Comparison of ENCODE assay signal across 11 cellular contexts in the genomic region with DNA sequence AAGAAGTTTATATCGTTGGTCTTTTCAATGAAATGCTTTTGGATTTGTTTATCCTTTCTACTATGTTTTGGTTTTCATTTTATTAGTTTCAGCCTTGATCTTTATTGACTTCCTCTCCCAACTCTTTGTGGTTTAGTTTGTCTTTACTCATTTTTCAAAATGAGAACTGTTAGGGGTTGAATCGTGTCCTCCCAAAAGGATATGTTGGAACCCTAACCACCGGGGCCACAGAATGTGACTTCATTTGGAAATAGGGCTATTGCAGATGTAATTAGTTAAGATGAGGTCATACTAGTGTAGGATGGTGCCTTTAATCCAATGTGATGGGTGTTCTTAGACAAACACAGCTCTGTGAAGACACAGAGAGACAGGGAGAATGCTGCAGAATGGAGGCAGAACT.
"Had no signal": no experiment of that assay in that cellular context is flagged by ENCODE, and none has a peak within 500 bp of the region (broad histone marks: within the 10 kb centered on the region; RNA-seq: fewer than 3 reads in every experiment).

No MANE protein-coding gene starts in this region.

- H3K4me3 Mint-ChIP-seq: activated CD8-positive, alpha-beta T cell treated with anti-CD3 and anti-CD28 coated beads, Interleukin-2, amount 10 ng/mL, durations not matched to agents 7 days and 5 days; stimulated activated naive CD8-positive, alpha-beta T cell treated with anti-CD3 and anti-CD28 coated beads, Interleukin-15, Interleukin-2, amounts not matched to agents 100 ng/mL and 50 ng/mL, for 24 hours had no signal

- H3K4me1 ChIP-seq: adrenal gland, colonic mucosa had no signal

- H3K27ac ChIP-seq: adrenal gland, colonic mucosa, ovary had no signal

- H3K27me3 ChIP-seq: adrenal gland, colonic mucosa, ovary had no signal

- DNase-seq: activated CD8-positive, alpha-beta T cell treated with anti-CD3 and anti-CD28 coated beads, Interleukin-2, amount 10 ng/mL, durations not matched to agents 7 days and 5 days; activated naive CD4-positive, alpha-beta T cell treated with anti-CD3 and anti-CD28 coated beads, Interleukin-2, amount 50 U/mL, for 16 hours; adrenal gland; caudate nucleus; colonic mucosa; effector CD8-positive, alpha-beta T cell; kidney; ovary; stimulated activated CD4-positive, alpha-beta T cell treated with anti-CD3 and anti-CD28 coated beads, Interleukin-4, amount 100 ng/mL, for 24 hours had no signal

- H3K36me3 ChIP-seq: adrenal gland, colonic mucosa, ovary had no signal

- H3K27ac Mint-ChIP-seq: activated CD8-positive, alpha-beta T cell treated with anti-CD3 and anti-CD28 coated beads, Interleukin-2, amount 10 ng/mL, durations not matched to agents 7 days and 5 days; stimulated activated naive CD8-positive, alpha-beta T cell treated with anti-CD3 and anti-CD28 coated beads, Interleukin-15, Interleukin-2, amounts not matched to agents 100 ng/mL and 50 ng/mL, for 24 hours had no signal

- ATAC-seq: activated CD4-positive, CD25-positive, alpha-beta regulatory T cell treated with anti-CD3 and anti-CD28 coated beads, Interleukin-2, amount 50 U/mL, for 24 hours; activated CD8-positive, alpha-beta T cell treated with anti-CD3 and anti-CD28 coated beads, Interleukin-2, amount 10 ng/mL, durations not matched to agents 7 days and 5 days had no signal

- H3K9me3 ChIP-seq: adrenal gland, colonic mucosa, ovary had no signal

- H3K4me3 ChIP-seq: adrenal gland, colonic mucosa, ovary had no signal
